In genomic region chr4:143377635-143378099, GRCh38 we compare ENCODE assay signal across 9 cellular contexts. TPM values are rescaled to one million over a fixed set of nuclear protein-coding genes. Genes with fewer than 3 reads are reported as not detected.
A peak's percentile ranks its signal among the peaks of the same experiment; 100 is the strongest.
DNase-seq lines count a peak whose midpoint lies in the region; ATAC-seq, FAIRE-seq and TF ChIP-seq lines count a peak whose summit lies in the region.
"Had no signal": no experiment of that assay in that cellular context is flagged by ENCODE, and none has a peak within 500 bp of the region (broad histone marks: within the 10 kb centered on the region; RNA-seq: fewer than 3 reads in every experiment).

No MANE protein-coding gene starts in this region.

- no peaks in the 10 kb centered on the region for H3K9me3 ChIP-seq in stomach smooth muscle (ENCODE audit: control insufficient read depth in 2 of 2, low read length in 2 of 2)

- POLR2A ChIA-PET in MCF 10A (lab: Yijun Ruan, JAX): no interaction called here
- POLR2A ChIA-PET in naive thymus-derived CD8-positive, alpha-beta T cell (lab: Charles Lee): no interaction called here

- no peaks in the 10 kb centered on the region for H3K36me3 Mint-ChIP-seq in MCF 10A (ENCODE audit: insufficient read depth, unreplicated experiment)
- H3K36me3 Mint-ChIP-seq in naive thymus-derived CD8-positive, alpha-beta T cell: no peaks in the 10 kb centered on the region

- ATAC-seq in GM19372 (IDR thresholded peaks at IDR 0.05; ENCODE audit: low read depth, unreplicated experiment): peak; percentile 58
- peak; percentile 64 for ATAC-seq in HG02943 (IDR thresholded peaks at IDR 0.05; ENCODE audit: low read depth, unreplicated experiment)
- ATAC-seq in naive thymus-derived CD8-positive, alpha-beta T cell: no peak

- no peak overlapping the region for H3K27ac Mint-ChIP-seq in MCF 10A (ENCODE audit: low read depth, unreplicated experiment)
- H3K27ac Mint-ChIP-seq in naive thymus-derived CD8-positive, alpha-beta T cell: peak overlapping the region in 2 of 10 donors; percentile 23 to 55

- H3K9ac ChIP-seq in stomach smooth muscle (ENCODE audit: low read length in 2 of 2): no peak overlapping the region

- peak overlapping the region; percentile 7 for H3K27ac ChIP-seq in stomach smooth muscle (ENCODE audit: low read length)

- peaks cover 21% of the 10 kb centered on the region for H3K4me1 Mint-ChIP-seq in MCF 10A (ENCODE audit: insufficient read depth, unreplicated experiment)
- peaks cover 0 to 56% (median 0%) of the 10 kb centered on the region in 4 donors for H3K4me1 Mint-ChIP-seq in naive thymus-derived CD8-positive, alpha-beta T cell

- peak overlapping the region in 1 of 2 donors; percentile 7 for H3K4me3 ChIP-seq in stomach smooth muscle (ENCODE audit: low read length in 2 of 2)

- no TSS peak for BruUV-seq in MCF 10A (replicated peaks; lab: Mats Ljungman, UMichigan)

- H3K27me3 ChIP-seq in stomach smooth muscle (ENCODE audit: control insufficient read depth in 1 of 2, insufficient read depth in 2 of 2, low read length in 2 of 2): no peaks in the 10 kb centered on the region

- H3K36me3 ChIP-seq in stomach smooth muscle (ENCODE audit: control insufficient read depth in 2 of 2, insufficient read depth in 2 of 2, low read length in 2 of 2): no peaks in the 10 kb centered on the region

- H3K4me1 ChIP-seq in stomach smooth muscle (ENCODE audit: control insufficient read depth, insufficient read depth, low read length): peaks cover 53% of the 10 kb centered on the region

- H3K9me3 Mint-ChIP-seq in MCF 10A (ENCODE audit: unreplicated experiment): no peaks in the 10 kb centered on the region
- no peaks in the 10 kb centered on the region for H3K9me3 Mint-ChIP-seq in naive thymus-derived CD8-positive, alpha-beta T cell

- no peak for FAIRE-seq in urothelium cell line (lab: Jason Lieb, UNC)
- FAIRE-seq: H1 had no signal

- H3K4me3 Mint-ChIP-seq in MCF 10A (ENCODE audit: unreplicated experiment): no peak overlapping the region
- H3K4me3 Mint-ChIP-seq in naive thymus-derived CD8-positive, alpha-beta T cell: peak overlapping the region in 1 of 10 donors; percentile 4

- TF ChIP-seq CTCF in MCF 10A (IDR thresholded peaks at IDR 0.05; ENCODE audit: unreplicated experiment): no peak

- H3K27me3 Mint-ChIP-seq in MCF 10A (ENCODE audit: insufficient read depth, unreplicated experiment): no peaks in the 10 kb centered on the region
- H3K27me3 Mint-ChIP-seq in naive thymus-derived CD8-positive, alpha-beta T cell: no peaks in the 10 kb centered on the region

- DNase-seq in OCI-M1 (lab: John Stamatoyannopoulos, UW) (peak; percentile 46), MCF 10A (ENCODE audit: unreplicated experiment) (no peak), DMS79 (lab: John Stamatoyannopoulos, UW) (no peak), urothelium cell line (ENCODE audit: low spot score) (no peak)
- DNase-seq in naive thymus-derived CD8-positive, alpha-beta T cell: no peak

- CTCF ChIA-PET in MCF 10A (lab: Yijun Ruan, JAX): interaction anchor here (0.6 to 4.0 kb wide), 4 partner anchors 12 to 178 kb away, joined by 3 to 19 read pairs (median 3); no protein-coding TSS in a partner anchor

- intact Hi-C loops in MCF 10A (cut with micrococcal nuclease): no loop called here

RNA-seq across cellular contexts. Expression of gene GAB1, which starts 41.0 kb away (rescaled TPM):
- total RNA-seq in MCF 10A (2022): 5.9 and 7.6 TPM in 2 replicates
- total RNA-seq in naive thymus-derived CD8-positive, alpha-beta T cell: 1 to 10 TPM in 1 of 2 experiments, under 1 TPM in 1; 0.63 to 1.1 TPM
- not detected for polyA plus RNA-seq in naive thymus-derived CD8-positive, alpha-beta T cell

Comparison
In these comparisons a context has a peak if more than half of its experiments do, and no peak if none do; other contexts are left out.
1. ATAC-seq: peak in GM19372 (single experiment) and HG02943 (single experiment); none in naive thymus-derived CD8-positive, alpha-beta T cell (0 of 2).